8 cellular contexts compared by ENCODE assay signal in the genomic region with DNA sequence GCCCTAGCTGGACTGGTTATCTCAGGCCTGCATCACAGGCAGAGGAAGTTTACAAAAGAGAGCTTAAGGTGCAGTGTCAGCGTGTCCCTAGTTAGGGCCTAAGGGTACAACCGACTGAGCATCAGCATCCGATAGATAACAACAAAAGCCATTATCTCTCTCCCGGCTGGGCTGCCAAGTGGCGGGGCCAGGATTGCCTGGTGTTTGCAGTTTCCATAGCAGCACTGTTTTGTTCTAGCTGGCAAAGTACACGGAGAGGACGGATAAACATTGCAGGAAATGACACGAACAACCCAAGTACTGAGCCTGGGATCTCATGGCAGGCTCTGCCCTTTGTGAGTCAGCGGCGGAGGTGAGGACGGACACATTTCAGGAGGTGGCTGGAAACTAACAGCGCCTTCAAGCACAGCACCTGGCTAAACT.
A peak's percentile ranks its signal among the peaks of the same experiment; 100 is the strongest.
DNase-seq lines count a peak whose midpoint lies in the region; ATAC-seq and TF ChIP-seq lines count a peak whose summit lies in the region.

No MANE protein-coding gene starts in this region.

- H3K9me2 ChIP-seq in neural cell (ENCODE audit: insufficient read depth, low read length): no peaks in the 10 kb centered on the region

- TF ChIP-seq EP300 in neural cell (conservative IDR thresholded peaks at IDR 0.05; ENCODE audit: poor library complexity, severe bottlenecking): no peak

- H3K27me3 ChIP-seq in neural cell (ENCODE audit: insufficient read depth, low read depth, low read length): no peaks in the 10 kb centered on the region

- H3K4me3 ChIP-seq in neural cell (ENCODE audit: low read length): no peak overlapping the region

- H3F3A ChIP-seq in neural cell (ENCODE audit: insufficient read depth, low read length, poor library complexity, severe bottlenecking): no peaks in the 10 kb centered on the region

- DNase-seq in HuH-7 (ENCODE audit: low spot score) (peak; percentile 44), SHP77 treated with DMSO at 0.1 percent for 48 hours (lab: John Stamatoyannopoulos, UW) (peak; percentile 65), fibroblast of peridontal ligament (ENCODE audit: extremely low read depth) (peak; percentile 53)
- DNase-seq in effector CD4-positive, alpha-beta T cell: no peak
- DNase-seq in stimulated activated naive CD4-positive, alpha-beta T cell treated with Interleukin-2 at 50 U/mL for 16 hours (lab: John Stamatoyannopoulos, UW): no peak

- H3K27ac ChIP-seq in neural cell (ENCODE audit: low read length): no peak overlapping the region

- no peak for ATAC-seq in GM21717 (IDR thresholded peaks at IDR 0.05; ENCODE audit: unreplicated experiment)
- no peak for ATAC-seq in HG03442 (IDR thresholded peaks at IDR 0.05; ENCODE audit: unreplicated experiment)

- TF ChIP-seq RAD21 in neural cell (conservative IDR thresholded peaks at IDR 0.05): no peak

- no peaks in the 10 kb centered on the region for H3K79me2 ChIP-seq in neural cell (replicated peaks; ENCODE audit: insufficient read depth, low read length)

- no peak for TF ChIP-seq CTCF in neural cell (IDR thresholded peaks at IDR 0.05; ENCODE audit: poor library complexity, severe bottlenecking)

- no peaks in the 10 kb centered on the region for H4K20me1 ChIP-seq in neural cell (ENCODE audit: insufficient read depth)

- no peak overlapping the region for H2AFZ ChIP-seq in neural cell (ENCODE audit: low read depth, low read length)

- H3K4me2 ChIP-seq in neural cell (ENCODE audit: low read length): no peak overlapping the region

- H3K9me3 ChIP-seq in neural cell (ENCODE audit: low read length): no peaks in the 10 kb centered on the region

- H3K9ac ChIP-seq in neural cell (ENCODE audit: low read length): no peak overlapping the region

- no peaks in the 10 kb centered on the region for H3K36me3 ChIP-seq in neural cell (ENCODE audit: insufficient read depth, low read length)

TF ChIP-seq in neural cell, 6 proteins besides CTCF, POLR2A, EP300 and RAD21:
- TF ChIP-seq POLR2AphosphoS5 (IDR thresholded peaks at IDR 0.05) (peak; percentile 57), MXI1 (conservative IDR thresholded peaks at IDR 0.05; ENCODE audit: poor library complexity, severe bottlenecking) (no peak)
TF ChIP-seq in neural cell: peak in this region for 1.

Comparison
In these comparisons a context has a peak if more than half of its experiments do, and no peak if none do; other contexts are left out.
1. DNase-seq: peak in HuH-7 (single experiment), SHP77 treated with DMSO at 0.1 percent for 48 hours (single experiment) and fibroblast of peridontal ligament (single experiment); none in effector CD4-positive, alpha-beta T cell (single experiment) and stimulated activated naive CD4-positive, alpha-beta T cell treated with Interleukin-2 at 50 U/mL for 16 hours (single experiment).